In genomic region chr16:4913130-4913773, GRCh38 we compare ENCODE assay signal across 1 cellular context.
TF ChIP-seq lines count a peak whose summit lies in the region.

No MANE protein-coding gene starts in this region.

TF ChIP-seq in IMR-90, 13 proteins besides CTCF, POLR2A, EP300 and RAD21 (continued from another document):
- TF ChIP-seq FOS (IDR thresholded peaks at IDR 0.05; ENCODE audit: low read depth, low read length) (no peak), CHD1 (IDR thresholded peaks at IDR 0.05; ENCODE audit: low read depth, low read length) (no peak), ELK1 (IDR thresholded peaks at IDR 0.05; ENCODE audit: borderline replicate concordance, low read depth, low read length) (no peak), SMC3 (IDR thresholded peaks at IDR 0.05; ENCODE audit: low read depth, low read length) (no peak), CEBPB (IDR thresholded peaks at IDR 0.05; ENCODE audit: low read depth, low read length) (no peak), RCOR1 (IDR thresholded peaks at IDR 0.05; ENCODE audit: insufficient replicate concordance, low read length) (no peak), NFE2L2 (IDR thresholded peaks at IDR 0.05; ENCODE audit: low read depth, low read length) (no peak)
TF ChIP-seq in IMR-90: peak in this region for 0.
